8 cellular contexts compared by ENCODE assay signal in genomic region chr14:34980337-34980900, GRCh38. TPM values are rescaled to one million over a fixed set of nuclear protein-coding genes. Genes with fewer than 3 reads are reported as not detected.
DNase-seq lines count a peak whose midpoint lies in the region; ATAC-seq and TF ChIP-seq lines count a peak whose summit lies in the region.
"Had no signal": no experiment of that assay in that cellular context is flagged by ENCODE, and none has a peak within 500 bp of the region (broad histone marks: within the 10 kb centered on the region; RNA-seq: fewer than 3 reads in every experiment).

No MANE protein-coding gene starts in this region.

- H3K27ac ChIP-seq in PC-9 = peak overlapping the region; percentile 95
- H3K27ac ChIP-seq in fibroblast of lung (ENCODE audit: insufficient read depth, low read length) = peak overlapping the region; percentile 95
- no peak overlapping the region for H3K27ac ChIP-seq in rectal smooth muscle tissue (ENCODE audit: low read depth, low read length)

- POLR2A ChIA-PET in PC-9 (lab: Charles Lee; ENCODE audit: unreplicated experiment) = no interaction called here

- H3F3A ChIP-seq in PC-9 (ENCODE audit: insufficient read depth, low read depth) = peaks cover 24% of the 10 kb centered on the region

- H3K27me3 ChIP-seq in PC-9 (ENCODE audit: insufficient read depth, low read depth) = no peaks in the 10 kb centered on the region
- H3K27me3 ChIP-seq in fibroblast of lung (ENCODE audit: control insufficient read depth, insufficient read depth, low read length) = no peaks in the 10 kb centered on the region
- H3K27me3 ChIP-seq in rectal smooth muscle tissue (ENCODE audit: control insufficient read depth, insufficient read depth, low read length) = no peaks in the 10 kb centered on the region

- CTCF ChIA-PET in PC-9 (lab: Charles Lee) = interaction anchor here (0.6 kb wide), 1 partner anchor 708 kb away, joined by 3 read pairs; no protein-coding TSS in a partner anchor

- H3K4me1 ChIP-seq in PC-9 (replicated peaks; ENCODE audit: insufficient read depth) (peaks cover 21% of the 10 kb centered on the region; the same call in 1 of the 2 replicates), fibroblast of lung (ENCODE audit: control insufficient read depth, extremely low read depth, insufficient read depth, low read length) (peaks cover 3% of the 10 kb centered on the region), rectal smooth muscle tissue (ENCODE audit: control insufficient read depth, insufficient read depth, low read length) (peaks cover 12% of the 10 kb centered on the region)

- no TSS peak for BruUV-seq in PC-9 (replicated peaks; lab: Mats Ljungman, UMichigan)

- intact Hi-C loops in PC-9 (cut with micrococcal nuclease; ENCODE audit: unreplicated experiment) = no loop called here

- no peak for ATAC-seq in GM19397 (IDR thresholded peaks at IDR 0.05; ENCODE audit: unreplicated experiment)

- H3K79me2 ChIP-seq in PC-9 (ENCODE audit: low read depth) (peaks cover 32% of the 10 kb centered on the region), fibroblast of lung (ENCODE audit: control insufficient read depth, insufficient read depth, low read length) (peaks cover 40% of the 10 kb centered on the region)

- H3K9me3 ChIP-seq in PC-9 (ENCODE audit: insufficient read depth, low read depth) (no peaks in the 10 kb centered on the region), fibroblast of lung (ENCODE audit: control insufficient read depth, insufficient read depth, low read depth, low read length) (no peaks in the 10 kb centered on the region)

- TF ChIP-seq CTCF in GM12865 (IDR thresholded peaks at IDR 0.05; ENCODE audit: insufficient read depth, low read depth, low read length, missing control alignments) (no peak), PC-9 (conservative IDR thresholded peaks at IDR 0.05) (no peak), fibroblast of lung (conservative IDR thresholded peaks at IDR 0.05 in 1 of 2, IDR thresholded peaks at IDR 0.05 in 1 of 2; ENCODE audit: low read depth in 1 of 2, low read length in 2 of 2) (no peak)

- H4K20me1 ChIP-seq in PC-9 (ENCODE audit: insufficient read depth) (no peaks in the 10 kb centered on the region), fibroblast of lung (ENCODE audit: control insufficient read depth, extremely low read depth, insufficient read depth, low read length) (no peaks in the 10 kb centered on the region)

- H3K4me2 ChIP-seq in PC-9 (peak overlapping the region; percentile 99), fibroblast of lung (ENCODE audit: extremely low read depth, insufficient read depth, low read length) (peak overlapping the region; percentile 100)

- H3K36me3 ChIP-seq in PC-9 (ENCODE audit: low read depth) (no peaks in the 10 kb centered on the region), fibroblast of lung (ENCODE audit: control insufficient read depth, insufficient read depth, low read length) (no peaks in the 10 kb centered on the region), rectal smooth muscle tissue (ENCODE audit: control insufficient read depth, insufficient read depth, low read length) (no peaks in the 10 kb centered on the region)

- peak overlapping the region; percentile 82 for H3K4me3 ChIP-seq in GM12865 (ENCODE audit: low read depth, low read length)
- peak overlapping the region; percentile 89; the same call in 1 of the 2 replicates for H3K4me3 ChIP-seq in PC-9
- H3K4me3 ChIP-seq in fibroblast of lung (replicated peaks in 1 of 4; ENCODE audit: control extremely low read depth in 1 of 4, insufficient read depth in 1 of 4, low read depth in 3 of 4, low read length in 4 of 4) = peak overlapping the region; percentile 66 to 97 (median 82)
- H3K4me3 ChIP-seq in rectal smooth muscle tissue (ENCODE audit: low read length) = peak overlapping the region; percentile 99

- DNase-seq in GM12865 (ENCODE audit: low read depth) = no peak
- DNase-seq in PC-9 = no peak
- no peak for DNase-seq in fibroblast of lung (ENCODE audit: low read depth in 2 of 2)
- DNase-seq in NCI-H526 (lab: John Stamatoyannopoulos, UW) = no peak
- no peak for DNase-seq in SHP77 (lab: John Stamatoyannopoulos, UW)
- DNase-seq: activated gamma-delta T cell had no signal

- no peaks in the 10 kb centered on the region for H3K9me2 ChIP-seq in PC-9 (ENCODE audit: insufficient read depth)

- H2AFZ ChIP-seq in PC-9 (peak overlapping the region; percentile 94; the same call in 1 of the 2 replicates), fibroblast of lung (ENCODE audit: low read length) (peak overlapping the region; percentile 30)

- H3K9ac ChIP-seq in fibroblast of lung (ENCODE audit: insufficient read depth, low read length) (no peak overlapping the region), rectal smooth muscle tissue (ENCODE audit: low read length) (no peak overlapping the region)

RNA-seq across cellular contexts. Expression of gene SRP54, which starts 2.4 kb away (rescaled TPM):
- total RNA-seq in PC-9 (2021) = 34.0 and 44.5 TPM in 2 replicates
- 57.8 and 71.5 TPM in 2 replicates for total RNA-seq in fibroblast of lung
- 74.9 and 93.9 TPM in 2 replicates for polyA plus RNA-seq in fibroblast of lung
- 55.2 and 62.0 TPM in 2 replicates for polyA plus RNA-seq in fibroblast of lung (2012)
- polyA minus RNA-seq in fibroblast of lung (ENCODE audit: low replicate concordance) = 15.5 and 19.9 TPM in 2 replicates
